Comparison of ENCODE assay signal across 8 cellular contexts in genomic region chr19:47255947-47256687, GRCh38. TPM values are rescaled to one million over a fixed set of nuclear protein-coding genes. Genes with fewer than 3 reads are reported as not detected.
DNase-seq lines count a peak whose midpoint lies in the region; ATAC-seq and TF ChIP-seq lines count a peak whose summit lies in the region.

CCDC9 (plus strand) TSS chr19:47256525; CDS start chr19:47258401, 1,876 bp downstream.

- DNase-seq in AG08396 (ENCODE audit: low spot score), result peak; percentile 93
- DNase-seq in NCI-H2196 treated with DMSO at 0.1 percent for 48 hours (lab: John Stamatoyannopoulos, UW; ENCODE audit: unreplicated experiment), result peak; percentile 99
- DNase-seq in chondrocyte (ENCODE audit: low spot score), result peak; percentile 99
- peak; percentile 96 to 97 for DNase-seq in left colon
- peak; percentile 95 to 96 for DNase-seq in stimulated activated CD4-positive, alpha-beta T cell treated with anti-CD3 and anti-CD28 coated beads, Interleukin-2, amount 100 ng/mL, for 24 hours

- H3K36me3 Mint-ChIP-seq in chondrocyte (ENCODE audit: low read depth), result peaks cover 25% of the 10 kb centered on the region

- peak; percentile 48 for ATAC-seq in GM18907 (IDR thresholded peaks at IDR 0.05; ENCODE audit: unreplicated experiment)
- peak; percentile 36 for ATAC-seq in HG03139 (IDR thresholded peaks at IDR 0.05; ENCODE audit: unreplicated experiment)
- peak; percentile 54 for ATAC-seq in left colon

- peaks cover 54% of the 10 kb centered on the region for H3K4me1 Mint-ChIP-seq in chondrocyte (ENCODE audit: low read depth)

- intact Hi-C loops in left colon (cut with DNase I, micrococcal nuclease), result no loop called here

- TF ChIP-seq CTCF in WI38 (IDR thresholded peaks at IDR 0.05; ENCODE audit: low read depth, low read length) (no peak), chondrocyte (IDR thresholded peaks at IDR 0.05) (no peak)

- peak within 1 kb of the TSS; percentile 64 for H3K4me3 ChIP-seq in WI38 (ENCODE audit: low read depth, low read length)

- peak within 1 kb of the TSS; percentile 99 for H3K27ac Mint-ChIP-seq in chondrocyte (ENCODE audit: unreplicated experiment)

- peak within 1 kb of the TSS; percentile 94 for H3K4me3 Mint-ChIP-seq in chondrocyte (ENCODE audit: unreplicated experiment)

- H3K9me3 Mint-ChIP-seq in chondrocyte (ENCODE audit: low read depth), result no peaks in the 10 kb centered on the region

- H3K27me3 Mint-ChIP-seq in chondrocyte (ENCODE audit: low read depth), result no peaks in the 10 kb centered on the region

RNA-seq across cellular contexts. Expression of gene CCDC9, which starts in this region (rescaled TPM):
- 41.3 to 62.4 TPM (median 59.4 TPM) in 3 replicates for total RNA-seq in chondrocyte
- total RNA-seq in left colon, result 10 to 100 TPM; 28.0 to 36.7 TPM

Comparison
In these comparisons a context has a peak if more than half of its experiments do, and no peak if none do; other contexts are left out.
1. Peak in every context shown above with its lines: DNase-seq, ATAC-seq and H3K4me3 ChIP-seq.